In genomic region chr2:56185101-56185581, GRCh38 we compare ENCODE assay signal across 8 cellular contexts. TPM values are rescaled to one million over a fixed set of nuclear protein-coding genes. Genes with fewer than 3 reads are reported as not detected.
DNase-seq lines count a peak whose midpoint lies in the region; ATAC-seq lines count a peak whose summit lies in the region.

No MANE protein-coding gene starts in this region.

- H3K36me3 Mint-ChIP-seq in naive thymus-derived CD8-positive, alpha-beta T cell, result peaks cover 0 to 2% (median 0%) of the 10 kb centered on the region in 3 donors

- peak overlapping the region in 9 of 10 donors; percentile 40 to 73 (median 60) for H3K4me3 Mint-ChIP-seq in naive thymus-derived CD8-positive, alpha-beta T cell

- ATAC-seq in esophagus mucosa (peak; percentile 43), GM18498 (IDR thresholded peaks at IDR 0.05; ENCODE audit: unreplicated experiment) (no peak), HG02938 (IDR thresholded peaks at IDR 0.05; ENCODE audit: unreplicated experiment) (no peak), GM19463 (IDR thresholded peaks at IDR 0.05; ENCODE audit: unreplicated experiment) (no peak)
- ATAC-seq in naive thymus-derived CD8-positive, alpha-beta T cell, result no peak

- DNase-seq in GM03348 (ENCODE audit: low spot score), result peak; percentile 79
- DNase-seq in NCI-H345 treated with DMSO at 0.1 percent for 48 hours (lab: John Stamatoyannopoulos, UW; ENCODE audit: unreplicated experiment), result peak; percentile 59
- DNase-seq in naive thymus-derived CD8-positive, alpha-beta T cell, result no peak
- no peak for DNase-seq in KG1 (lab: John Stamatoyannopoulos, UW)

- no peak overlapping the region for H3K27ac Mint-ChIP-seq in naive thymus-derived CD8-positive, alpha-beta T cell

- H3K27me3 Mint-ChIP-seq in naive thymus-derived CD8-positive, alpha-beta T cell, result peaks cover 47 to 81% (median 68%) of the 10 kb centered on the region in 5 donors

- peaks cover 0 to 16% (median 8%) of the 10 kb centered on the region in 4 donors for H3K4me1 Mint-ChIP-seq in naive thymus-derived CD8-positive, alpha-beta T cell

- POLR2A ChIA-PET in naive thymus-derived CD8-positive, alpha-beta T cell (lab: Charles Lee), result no interaction called here

- peaks cover 0 to 10% (median 0%) of the 10 kb centered on the region in 9 donors for H3K9me3 Mint-ChIP-seq in naive thymus-derived CD8-positive, alpha-beta T cell

RNA-seq across cellular contexts. Expression of gene CCDC85A, which starts 1.4 kb away (rescaled TPM):
- total RNA-seq in esophagus mucosa, result 0.24 TPM
- total RNA-seq in naive thymus-derived CD8-positive, alpha-beta T cell, result not detected
- polyA plus RNA-seq in naive thymus-derived CD8-positive, alpha-beta T cell, result not detected

Comparison
In these comparisons a context has a peak if more than half of its experiments do, and no peak if none do; other contexts are left out.
1. DNase-seq: peak in GM03348 (single experiment) and NCI-H345 treated with DMSO at 0.1 percent for 48 hours (single experiment); none in naive thymus-derived CD8-positive, alpha-beta T cell (0 of 10) and KG1 (single experiment).